17 cellular contexts compared by ENCODE assay signal in the genomic region with DNA sequence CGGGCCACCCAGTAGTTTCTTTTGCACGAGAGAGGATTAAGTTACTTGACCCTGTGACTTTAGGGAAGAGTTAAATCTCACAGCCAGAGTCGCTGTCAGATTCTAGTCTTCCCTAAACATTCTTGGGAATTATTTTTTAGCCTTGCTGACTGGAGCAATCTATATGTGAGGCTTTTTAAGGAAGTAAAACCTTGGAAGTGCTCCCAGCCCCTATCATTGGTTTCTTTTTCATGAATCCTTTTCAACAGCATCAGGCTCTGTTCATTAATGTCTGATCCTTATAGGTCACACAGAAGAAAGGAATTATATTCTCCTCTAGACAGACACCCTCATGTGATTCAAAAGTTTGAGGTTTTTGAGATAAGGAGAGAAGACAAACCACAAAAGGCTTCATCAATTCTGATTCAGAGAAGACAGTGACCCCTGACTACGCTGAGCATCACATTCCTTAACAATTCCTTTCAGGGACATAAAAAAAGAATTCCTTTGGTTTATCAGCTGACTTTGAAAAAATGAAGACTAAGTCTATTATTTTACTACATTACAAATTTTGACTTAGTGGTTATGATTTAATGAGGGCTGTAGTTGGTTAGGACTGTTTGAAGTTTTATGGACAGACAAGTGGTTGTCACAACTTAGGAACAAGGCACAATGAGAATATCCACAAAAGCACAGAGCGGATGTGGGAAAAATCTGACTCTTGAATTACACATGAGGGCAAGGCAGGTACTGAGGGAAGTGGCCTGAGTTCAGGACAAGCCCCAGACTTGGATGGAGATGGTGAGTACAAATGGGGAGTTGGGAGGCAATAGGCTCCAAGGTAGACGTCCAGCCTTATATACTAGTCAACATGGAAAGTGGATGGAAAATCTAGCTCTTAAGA.
A peak's percentile ranks its signal among the peaks of the same experiment; 100 is the strongest.
DNase-seq lines count a peak whose midpoint lies in the region; TF ChIP-seq lines count a peak whose summit lies in the region.
"Had no signal": no experiment of that assay in that cellular context is flagged by ENCODE, and none has a peak within 500 bp of the region (broad histone marks: within the 10 kb centered on the region; RNA-seq: fewer than 3 reads in every experiment).

No MANE protein-coding gene starts in this region.

- H3K9ac ChIP-seq in H9 (ENCODE audit: extremely low read depth, insufficient read length, low read length) = no peak overlapping the region

- H3K4me3 ChIP-seq in fibroblast of mammary gland (ENCODE audit: control insufficient read depth, low read depth, low read length) = no peak overlapping the region
- H3K4me3 ChIP-seq: coronary artery, GM12878, heart left ventricle, SJCRH30, skin epidermis, upper lobe of right lung had no signal

- no peak overlapping the region for H4K8ac ChIP-seq in H9 (replicated peaks; ENCODE audit: insufficient read length, low read depth, low read length)

- no peaks in the 10 kb centered on the region for H4K20me1 ChIP-seq in H9 (ENCODE audit: control insufficient read depth, insufficient read depth, insufficient read length)

- H3K27me3 Mint-ChIP-seq in osteocyte (ENCODE audit: unreplicated experiment) (no peaks in the 10 kb centered on the region), H9 (ENCODE audit: low read depth) (no peaks in the 10 kb centered on the region)

- no peak overlapping the region for H3K23ac ChIP-seq in H9 (ENCODE audit: insufficient read length, low read depth, low read length)

- H3K9me3 ChIP-seq in H9 (ENCODE audit: control insufficient read depth, low read depth, low read length) = no peaks in the 10 kb centered on the region
- H3K9me3 ChIP-seq: heart left ventricle, SJCRH30, upper lobe of right lung had no signal

- no peak overlapping the region for H3K4ac ChIP-seq in H9 (ENCODE audit: low read depth, low read length)

- no peaks in the 10 kb centered on the region for H3K79me1 ChIP-seq in H9 (ENCODE audit: insufficient read depth, low read depth, low read length, poor library complexity, severe bottlenecking)

- H3K27ac ChIP-seq in H9 (ENCODE audit: insufficient read length, low read depth, low read length) = no peak overlapping the region
- H3K27ac ChIP-seq: coronary artery, SJCRH30, upper lobe of right lung had no signal

- H3K36me3 Mint-ChIP-seq in osteocyte (ENCODE audit: unreplicated experiment) = no peaks in the 10 kb centered on the region
- peaks cover 0 to 5% (median 1%) of the 10 kb centered on the region in 3 experiments; a peak in 2 of 7 replicates for H3K36me3 Mint-ChIP-seq in H9 (ENCODE audit: insufficient read depth in 1 of 3, low read depth in 3 of 3)

- no peak overlapping the region for H3T11ph ChIP-seq in H9 (ENCODE audit: low read length)

- H3K27ac Mint-ChIP-seq in osteocyte (ENCODE audit: unreplicated experiment) = peak overlapping the region; percentile 72
- no peak overlapping the region for H3K27ac Mint-ChIP-seq in H9

- no CpG with 5 or more reads among the region's 6 CpGs for WGBS in H9 (ENCODE audit: extremely low coverage, insufficient read length, low lambda C conversion rate)

- no peak overlapping the region for H2BK120ac ChIP-seq in H9 (ENCODE audit: low read depth, low read length, poor library complexity, severe bottlenecking)

- H3K14ac ChIP-seq in H9 (ENCODE audit: insufficient read depth, low read length) = no peak overlapping the region

- no peak overlapping the region for H3K56ac ChIP-seq in H9 (ENCODE audit: insufficient read length, low read depth, low read length)

- no peaks in the 10 kb centered on the region for H3K27me3 ChIP-seq in H9 (ENCODE audit: insufficient read depth, low read length)
- H3K27me3 ChIP-seq: heart left ventricle, SJCRH30, upper lobe of right lung had no signal

- no peak overlapping the region for H2AFZ ChIP-seq in H9 (ENCODE audit: low read length)

- H3K4me3 Mint-ChIP-seq in osteocyte (ENCODE audit: unreplicated experiment) (peak overlapping the region; percentile 55), H9 (no peak overlapping the region)

- peaks cover 31% of the 10 kb centered on the region for H3K4me1 Mint-ChIP-seq in osteocyte (ENCODE audit: unreplicated experiment)
- peaks cover 9 to 10% of the 10 kb centered on the region in 2 experiments for H3K4me1 Mint-ChIP-seq in H9

- H3K4me1 ChIP-seq in H9 (ENCODE audit: insufficient read depth, low read length) = no peaks in the 10 kb centered on the region
- H3K4me1 ChIP-seq: upper lobe of right lung had no signal

- H2BK5ac ChIP-seq in H9 (ENCODE audit: insufficient read length, low read length) = no peak overlapping the region

- no peaks in the 10 kb centered on the region for H3K23me2 ChIP-seq in H9 (ENCODE audit: insufficient read length, low read depth, low read length, poor library complexity, severe bottlenecking)

- H3K9me3 Mint-ChIP-seq in osteocyte (ENCODE audit: unreplicated experiment) = no peaks in the 10 kb centered on the region
- H3K9me3 Mint-ChIP-seq in H9 = peaks cover 0 to 1% of the 10 kb centered on the region in 2 experiments; a peak in 3 of 5 replicates

- H4K5ac ChIP-seq in H9 (ENCODE audit: insufficient read length, low read depth, low read length) = no peak overlapping the region

- no peak for TF ChIP-seq CTCF in fibroblast of mammary gland (conservative IDR thresholded peaks at IDR 0.05; ENCODE audit: control insufficient read depth, insufficient read depth, low read depth, low read length)
- no peak for TF ChIP-seq CTCF in osteocyte (IDR thresholded peaks at IDR 0.05)
- TF ChIP-seq CTCF in H9 (conservative IDR thresholded peaks at IDR 0.05) = no peak

- no peak overlapping the region for H4K91ac ChIP-seq in H9 (ENCODE audit: insufficient read length, low read depth, low read length)

- no peak overlapping the region for H2BK15ac ChIP-seq in H9 (ENCODE audit: low read depth, low read length)

- DNase-seq in Daoy (ENCODE audit: low read depth) (peak; percentile 9), OCI-M1 (lab: John Stamatoyannopoulos, UW) (peak; percentile 15), fibroblast of mammary gland (ENCODE audit: low read depth) (peak; percentile 55), osteocyte (ENCODE audit: extremely low spot score, unreplicated experiment) (no peak), occipital lobe (lab: John Stamatoyannopoulos, UW) (no peak), H9 (no peak), SHP77 (lab: John Stamatoyannopoulos, UW) (no peak)
- DNase-seq in stimulated activated CD4-positive, alpha-beta T cell treated with anti-CD3 and anti-CD28 coated beads, Interleukin-15, amount 100 ng/mL, for 24 hours = no peak
- DNase-seq: activated CD4-positive, alpha-beta T cell treated with anti-CD3 and anti-CD28 coated beads for 48 hours; activated effector memory CD4-positive, alpha-beta T cell treated with Interleukin-2 at 50 U/mL for 16 hours; heart left ventricle; midbrain; upper lobe of right lung had no signal

- H2AK5ac ChIP-seq in H9 (ENCODE audit: insufficient read length, low read length) = no peak overlapping the region

- H3K18ac ChIP-seq in H9 (ENCODE audit: insufficient read length, low read depth, low read length) = no peak overlapping the region

- no peaks in the 10 kb centered on the region for H3K79me2 ChIP-seq in H9 (ENCODE audit: insufficient read depth, low read length)

- no peak overlapping the region for H2BK12ac ChIP-seq in H9 (ENCODE audit: insufficient read length, low read depth, low read length)

- no peak overlapping the region for H2BK20ac ChIP-seq in H9 (ENCODE audit: low read depth, low read length, poor library complexity, severe bottlenecking)

- no peak overlapping the region for H3K4me2 ChIP-seq in H9 (ENCODE audit: insufficient read depth, insufficient read length, low read length)

Comparison
In these comparisons a context has a peak if more than half of its experiments do, and no peak if none do; other contexts are left out.
1. DNase-seq: peak in Daoy (single experiment), OCI-M1 (single experiment) and fibroblast of mammary gland (single experiment); none in osteocyte (single experiment), stimulated activated CD4-positive, alpha-beta T cell treated with anti-CD3 and anti-CD28 coated beads, Interleukin-15, amount 100 ng/mL, for 24 hours (single experiment), occipital lobe (single experiment), H9 (single experiment) and SHP77 (0 of 2).